ENCODE assay signal across 19 cellular contexts in the genomic region with DNA sequence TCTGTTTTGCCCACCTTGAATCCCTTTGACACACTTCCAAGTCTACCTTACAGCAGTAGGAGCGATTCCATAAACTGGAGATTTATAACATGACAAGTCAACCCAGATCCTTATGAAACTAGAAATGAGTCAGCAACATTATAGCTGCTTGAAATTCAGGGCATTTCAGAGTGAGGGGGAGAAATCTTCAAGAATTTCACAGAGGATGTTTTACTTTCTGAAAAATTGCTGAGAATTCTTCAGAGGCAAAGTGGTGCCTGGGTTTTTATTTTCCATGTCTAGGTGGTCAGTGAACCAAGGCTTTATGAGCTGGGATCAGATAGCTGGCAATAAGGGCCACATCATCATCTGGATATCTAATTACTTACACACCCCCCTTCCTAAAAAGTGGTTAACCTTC.
DNase-seq lines count a peak whose midpoint lies in the region; ATAC-seq lines count a peak whose summit lies in the region.
"Had no signal": no experiment of that assay in that cellular context is flagged by ENCODE, and none has a peak within 500 bp of the region (broad histone marks: within the 10 kb centered on the region; RNA-seq: fewer than 3 reads in every experiment).

No MANE protein-coding gene starts in this region.

- DNase-seq in Caki2 (ENCODE audit: low read depth) (peak; percentile 59), M059J (ENCODE audit: low read depth) (peak; percentile 67), glomerular visceral epithelial cell (ENCODE audit: extremely low spot score) (peak; percentile 47), putamen (ENCODE audit: low spot score) (peak; percentile 62), nucleus accumbens (lab: John Stamatoyannopoulos, UW) (no peak), NAMALWA (ENCODE audit: low spot score) (no peak), H7 (no peak)
- DNase-seq: activated CD4-positive, alpha-beta T cell treated with anti-CD3 and anti-CD28 coated beads, Interleukin-2, amount 10 ng/mL, durations not matched to agents 24 days and 14 days; activated CD8-positive, alpha-beta memory T cell treated with anti-CD3 and anti-CD28 coated beads, Interleukin-2, amount 50 U/mL, for 48 hours; activated gamma-delta T cell treated with Interleukin-2 at 50 U/mL for 16 hours; amniotic stem cell; GDM1; Karpas-422; NCI-H774; nephron progenitor cell; uterus had no signal

- H3K27me3 ChIP-seq in H7 (ENCODE audit: control insufficient read depth, insufficient read depth, low read length) = no peaks in the 10 kb centered on the region
- H3K27me3 ChIP-seq: right atrium auricular region, uterus had no signal

- in situ Hi-C loops in Caki2 (cut with HindIII; ENCODE audit: low pct_unique_long_range_greater_than_20kb, low sequenced_read_pairs) = no loop called here

- no peaks in the 10 kb centered on the region for H3K36me3 ChIP-seq in H7 (replicated peaks; ENCODE audit: control insufficient read depth, insufficient read depth, low read length)
- H3K36me3 ChIP-seq: right atrium auricular region, uterus had no signal

- ATAC-seq in GM21367 (IDR thresholded peaks at IDR 0.05; ENCODE audit: unreplicated experiment) = no peak
- ATAC-seq: Panc1 had no signal

- H3K4me3 ChIP-seq in H7 (ENCODE audit: insufficient read depth, low read depth, low read length) = no peak overlapping the region
- H3K4me3 ChIP-seq: right atrium auricular region, uterus had no signal

Comparison
In these comparisons a context has a peak if more than half of its experiments do, and no peak if none do; other contexts are left out.
1. DNase-seq: peak in Caki2 (single experiment), M059J (single experiment), glomerular visceral epithelial cell (single experiment) and putamen (single experiment); none in nucleus accumbens (0 of 56), NAMALWA (single experiment) and H7 (single experiment).